Comparison of ENCODE assay signal across 20 cellular contexts in genomic region chr10:126392068-126392467, GRCh38. TPM values are rescaled to one million over a fixed set of nuclear protein-coding genes. Genes with fewer than 3 reads are reported as not detected.
"Had no signal": no experiment of that assay in that cellular context is flagged by ENCODE, and none has a peak within 500 bp of the region (broad histone marks: within the 10 kb centered on the region; RNA-seq: fewer than 3 reads in every experiment).

No MANE protein-coding gene starts in this region.

- H3K9me3 ChIP-seq: adrenal gland, ascending aorta, breast epithelium, ovary, prostate gland, thyroid gland had no signal

- H3K27ac ChIP-seq: ascending aorta, epithelial cell of prostate, prostate gland, thyroid gland had no signal

- DNase-seq: activated CD4-positive, alpha-beta T cell treated with anti-CD3 and anti-CD28 coated beads, Interleukin-2, amount 10 ng/mL, durations not matched to agents 7 days and 5 days; activated CD8-positive, alpha-beta memory T cell treated with anti-CD3 and anti-CD28 coated beads, Interleukin-2, amount 10 ng/mL, durations not matched to agents 7 days and 5 days; activated CD8-positive, alpha-beta T cell treated with anti-CD3 and anti-CD28 coated beads for 36 hours; activated T-cell treated with anti-CD3 and anti-CD28 coated beads for 4 hours; adrenal gland; endodermal cell; heart right ventricle; left colon; naive B cell; ovary; stimulated activated CD4-positive, alpha-beta T cell treated with anti-CD3 and anti-CD28 coated beads, Interleukin-4, amount 100 ng/mL, for 24 hours; stimulated activated naive CD8-positive, alpha-beta T cell treated with anti-CD3 and anti-CD28 coated beads, Interleukin-15, Interleukin-2, amounts not matched to agents 100 U/mL and 50 U/mL, for 24 hours; substantia nigra; thyroid gland had no signal

- H3K27me3 ChIP-seq: ascending aorta, breast epithelium, ovary, thyroid gland had no signal

- H3K4me1 ChIP-seq: breast epithelium, prostate gland had no signal

- H3K36me3 ChIP-seq: adrenal gland, ascending aorta, breast epithelium, heart right ventricle, ovary, prostate gland, thyroid gland had no signal

- H3K4me3 ChIP-seq: adrenal gland, ascending aorta, breast epithelium, coronary artery, heart right ventricle, ovary, prostate gland, thyroid gland had no signal

- ATAC-seq: activated CD8-positive, alpha-beta memory T cell treated with anti-CD3 and anti-CD28 coated beads, Interleukin-2, amount 10 ng/mL, durations not matched to agents 7 days and 5 days; activated CD8-positive, alpha-beta T cell treated with anti-CD3 and anti-CD28 coated beads for 36 hours; activated naive CD4-positive, alpha-beta T cell treated with anti-CD3 and anti-CD28 coated beads, Interleukin-2, amount 50 U/mL, for 72 hours; left colon; stimulated activated naive CD8-positive, alpha-beta T cell treated with anti-CD3 and anti-CD28 coated beads, Interleukin-15, Interleukin-2, amounts not matched to agents 100 U/mL and 50 U/mL, for 24 hours had no signal

RNA-seq across cellular contexts. Expression of gene ADAM12, which starts 3.8 kb away (rescaled TPM):
- total RNA-seq: ascending aorta had no signal
